14 cellular contexts compared by ENCODE assay signal in genomic region chr2:88748005-88748404, GRCh38. TPM values are rescaled to one million over a fixed set of nuclear protein-coding genes. Genes with fewer than 3 reads are reported as not detected.
DNase-seq lines count a peak whose midpoint lies in the region; ATAC-seq, FAIRE-seq and TF ChIP-seq lines count a peak whose summit lies in the region.
"Had no signal": no experiment of that assay in that cellular context is flagged by ENCODE, and none has a peak within 500 bp of the region (broad histone marks: within the 10 kb centered on the region; RNA-seq: fewer than 3 reads in every experiment).

No MANE protein-coding gene starts in this region.

- H3K27me3 ChIP-seq in CD4-positive, alpha-beta T cell (ENCODE audit: control insufficient read depth, insufficient read depth, low read length): no peaks in the 10 kb centered on the region
- no peaks in the 10 kb centered on the region for H3K27me3 ChIP-seq in naive thymus-derived CD4-positive, alpha-beta T cell (ENCODE audit: control insufficient read depth in 2 of 2, insufficient read depth in 2 of 2, low read length in 2 of 2)

- ATAC-seq in CD4-positive, alpha-beta T cell (ENCODE audit: poor library complexity): peak; percentile 41
- no peak for ATAC-seq in naive thymus-derived CD4-positive, alpha-beta T cell

- peaks cover 9% of the 10 kb centered on the region for H3K9me3 ChIP-seq in CD4-positive, alpha-beta T cell (ENCODE audit: control insufficient read depth, low read length)
- peaks cover 0 to 17% (median 4%) of the 10 kb centered on the region in 3 experiments for H3K9me3 ChIP-seq in naive thymus-derived CD4-positive, alpha-beta T cell (ENCODE audit: control insufficient read depth in 2 of 3, low read length in 3 of 3)

- no peak overlapping the region for H3K4me3 ChIP-seq in naive thymus-derived CD4-positive, alpha-beta T cell (ENCODE audit: low read length)

- peaks cover 0 to 45% of the 10 kb centered on the region in 2 donors for H3K4me1 ChIP-seq in naive thymus-derived CD4-positive, alpha-beta T cell (ENCODE audit: control insufficient read depth in 2 of 2, insufficient read depth in 2 of 2, low read length in 2 of 2)

- TF ChIP-seq POLR2A in GM12891 (IDR thresholded peaks at IDR 0.05; ENCODE audit: low read depth, low read length): no peak

- in situ Hi-C loops in KBM-7 (cut with MboI; ENCODE audit: low pct_unique_long_range_greater_than_20kb, low sequenced_read_pairs): loop anchor here (25.0 kb wide), 1 partner anchor 114 kb away; no protein-coding TSS in a partner anchor

- peaks cover 55% of the 10 kb centered on the region for H3K4me1 Mint-ChIP-seq in CD4-positive, alpha-beta T cell (ENCODE audit: low read depth)
- peaks cover 21% of the 10 kb centered on the region for H3K4me1 Mint-ChIP-seq in endothelial cell (ENCODE audit: unreplicated experiment)
- peaks cover 15 to 76% (median 70%) of the 10 kb centered on the region in 7 donors for H3K4me1 Mint-ChIP-seq in naive thymus-derived CD4-positive, alpha-beta T cell

- intact Hi-C loops in CD4-positive, alpha-beta T cell (cut with DNase I, micrococcal nuclease): no loop called here
- intact Hi-C loops in naive thymus-derived CD4-positive, alpha-beta T cell (cut with micrococcal nuclease): no loop called here

- H3K27me3 Mint-ChIP-seq in CD4-positive, alpha-beta T cell: no peaks in the 10 kb centered on the region
- peaks cover 4% of the 10 kb centered on the region for H3K27me3 Mint-ChIP-seq in endothelial cell (ENCODE audit: unreplicated experiment)
- no peaks in the 10 kb centered on the region for H3K27me3 Mint-ChIP-seq in naive thymus-derived CD4-positive, alpha-beta T cell

- TF ChIP-seq CTCF in CD4-positive, alpha-beta T cell (IDR thresholded peaks at IDR 0.05): no peak
- no peak for TF ChIP-seq CTCF in endothelial cell (IDR thresholded peaks at IDR 0.05; ENCODE audit: unreplicated experiment)

- peaks cover 2 to 31% (median 7%) of the 10 kb centered on the region in 3 experiments for H3K36me3 ChIP-seq in naive thymus-derived CD4-positive, alpha-beta T cell (ENCODE audit: control insufficient read depth in 2 of 3, insufficient read depth in 3 of 3, low read length in 3 of 3)

- H3K27ac Mint-ChIP-seq in CD4-positive, alpha-beta T cell: peak overlapping the region; percentile 73
- peak overlapping the region; percentile 49 for H3K27ac Mint-ChIP-seq in endothelial cell (ENCODE audit: unreplicated experiment)
- peak overlapping the region in 8 of 9 donors; percentile 81 to 96 (median 90) for H3K27ac Mint-ChIP-seq in naive thymus-derived CD4-positive, alpha-beta T cell

- DNase-seq in CD4-positive, alpha-beta T cell: no peak
- DNase-seq in KBM-7 (peak; percentile 5), endothelial cell (ENCODE audit: low spot score) (no peak), GM12891 (ENCODE audit: insufficient read length, low spot score) (no peak), NCI-H82 (lab: John Stamatoyannopoulos, UW) (no peak), COLO829 (ENCODE audit: low spot score) (no peak)
- peak in 5 of 9 donors; percentile 19 to 34 (median 23) for DNase-seq in naive thymus-derived CD4-positive, alpha-beta T cell
- DNase-seq: NCI-H1417 treated with DMSO at 0.1 percent for 48 hours, NCI-H2029, NCI-H2171 treated with DMSO at 0.1 percent for 48 hours, NCI-H774, SHP77 had no signal

- peaks cover 11% of the 10 kb centered on the region for H3K9me3 Mint-ChIP-seq in CD4-positive, alpha-beta T cell
- no peaks in the 10 kb centered on the region for H3K9me3 Mint-ChIP-seq in endothelial cell (ENCODE audit: unreplicated experiment)
- H3K9me3 Mint-ChIP-seq in naive thymus-derived CD4-positive, alpha-beta T cell: peaks cover 5 to 50% (median 21%) of the 10 kb centered on the region in 11 donors

- H3K4me3 Mint-ChIP-seq in CD4-positive, alpha-beta T cell: peak overlapping the region; percentile 52
- H3K4me3 Mint-ChIP-seq in endothelial cell (ENCODE audit: unreplicated experiment): peak overlapping the region; percentile 66
- H3K4me3 Mint-ChIP-seq in naive thymus-derived CD4-positive, alpha-beta T cell: peak overlapping the region in 9 of 10 donors; percentile 35 to 71 (median 64)

- FAIRE-seq in GM12891 (lab: Jason Lieb, UNC): no peak
- FAIRE-seq: H54, RCC 7860 had no signal

- CTCF ChIA-PET in CD4-positive, alpha-beta T cell (lab: Charles Lee): interaction anchor here (1.5 kb wide), 1 partner anchor 8 kb away, joined by 7 read pairs; no protein-coding TSS in a partner anchor
- CTCF ChIA-PET in naive thymus-derived CD4-positive, alpha-beta T cell (lab: Charles Lee): interaction anchor here (1.0 to 1.7 kb wide), 2 partner anchors 12 to 13 kb away, joined by 4 to 6 read pairs; no protein-coding TSS in a partner anchor

- no peak overlapping the region for H3K27ac ChIP-seq in CD4-positive, alpha-beta T cell (ENCODE audit: low read depth, low read length)
- peak overlapping the region; percentile 33 for H3K27ac ChIP-seq in naive thymus-derived CD4-positive, alpha-beta T cell (ENCODE audit: low read depth, low read length)

- POLR2A ChIA-PET in CD4-positive, alpha-beta T cell (lab: Charles Lee): interaction anchor here (0.8 to 2.3 kb wide), 2 partner anchors 13 to 56 kb away, joined by 4 to 6 read pairs; partner anchors contain the start of gene RPIA
- POLR2A ChIA-PET in naive thymus-derived CD4-positive, alpha-beta T cell (lab: Charles Lee): no interaction called here

- peaks cover 96% of the 10 kb centered on the region for H3K36me3 Mint-ChIP-seq in CD4-positive, alpha-beta T cell (ENCODE audit: low read depth)
- peaks cover 65% of the 10 kb centered on the region for H3K36me3 Mint-ChIP-seq in endothelial cell (ENCODE audit: low read depth, unreplicated experiment)
- peaks cover 37 to 82% (median 80%) of the 10 kb centered on the region in 5 donors for H3K36me3 Mint-ChIP-seq in naive thymus-derived CD4-positive, alpha-beta T cell

TF ChIP-seq in GM12891, 5 proteins besides CTCF, POLR2A, EP300 and RAD21:
- TF ChIP-seq TAF1 (IDR thresholded peaks at IDR 0.05; ENCODE audit: low read depth, low read length) (no peak), POU2F2 (IDR thresholded peaks at IDR 0.05; ENCODE audit: low read depth, low read length) (no peak), POLR2AphosphoS5 (IDR thresholded peaks at IDR 0.05; ENCODE audit: low read depth, low read length) (no peak)

RNA-seq across cellular contexts. Expression of gene RPIA, which starts 56.5 kb away (rescaled TPM):
- 10 to 100 TPM; 21.6 to 24.7 TPM for total RNA-seq in CD4-positive, alpha-beta T cell
- total RNA-seq in endothelial cell (ENCODE audit: unreplicated experiment): 22.4 TPM
- 10 to 100 TPM; 16.4 to 38.4 (median 23.1) TPM for total RNA-seq in naive thymus-derived CD4-positive, alpha-beta T cell
- 10 to 100 TPM; 60.2 to 65.3 TPM for polyA plus RNA-seq in naive thymus-derived CD4-positive, alpha-beta T cell
- polyA plus RNA-seq in GM12891 (2012; ENCODE audit: low read depth, missing spikeins): 29.1 TPM

Comparison
In these comparisons a context has a peak if more than half of its experiments do, and no peak if none do; other contexts are left out.
1. DNase-seq: peak in KBM-7 (single experiment) and naive thymus-derived CD4-positive, alpha-beta T cell (5 of 9); none in CD4-positive, alpha-beta T cell (0 of 10), endothelial cell (single experiment), GM12891 (single experiment), NCI-H82 (single experiment) and COLO829 (single experiment).
2. Peak in every context shown above with its lines, with median percentiles within 50 percentile points of each other: H3K27ac Mint-ChIP-seq and H3K4me3 Mint-ChIP-seq.